17 cellular contexts compared by ENCODE assay signal in the genomic region with DNA sequence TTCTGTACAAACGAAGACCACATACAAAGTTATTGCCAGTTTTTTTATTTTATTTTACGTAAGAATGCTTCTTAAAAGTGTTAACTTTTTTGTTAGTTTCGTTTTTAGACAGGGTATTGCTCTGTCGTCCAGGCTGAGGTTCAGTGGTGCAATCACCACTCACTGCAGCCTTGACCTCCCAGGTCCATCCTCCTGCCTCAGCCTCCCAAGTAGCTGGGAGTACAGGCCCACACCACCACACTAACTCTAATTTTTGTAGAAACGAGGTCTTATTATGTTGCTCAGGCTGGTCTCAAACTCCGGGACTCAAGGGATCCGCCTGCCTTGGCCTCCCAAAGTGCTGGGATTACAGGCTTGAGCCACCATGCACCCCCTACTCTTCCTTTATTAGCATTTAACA. TPM values are rescaled to one million over a fixed set of nuclear protein-coding genes. Genes with fewer than 3 reads are reported as not detected.
DNase-seq lines count a peak whose midpoint lies in the region; ATAC-seq, FAIRE-seq and TF ChIP-seq lines count a peak whose summit lies in the region.
"Had no signal": no experiment of that assay in that cellular context is flagged by ENCODE, and none has a peak within 500 bp of the region (broad histone marks: within the 10 kb centered on the region; RNA-seq: fewer than 3 reads in every experiment).

No MANE protein-coding gene starts in this region.

- H3K4me2 ChIP-seq in OCI-LY1 (ENCODE audit: low read length), result peak overlapping the region; percentile 93
- H3K4me2 ChIP-seq in GM12878 (ENCODE audit: control insufficient read depth, insufficient read depth), result peak overlapping the region; percentile 89
- peak overlapping the region; percentile 95 for H3K4me2 ChIP-seq in neural progenitor cell

- no peak for ATAC-seq in activated CD4-positive, alpha-beta T cell treated with anti-CD3 and anti-CD28 coated beads for 36 hours
- ATAC-seq in GM12878, result no peak
- ATAC-seq in HG02763 (IDR thresholded peaks at IDR 0.05; ENCODE audit: unreplicated experiment), result no peak
- ATAC-seq: Right ventricle myocardium inferior had no signal

- RAD21 ChIA-PET in GM12878 (lab: Charles Lee; ENCODE audit: unreplicated experiment), result interaction anchor here (1.2 kb wide), 1 partner anchor 204 kb away, joined by 3 read pairs; no protein-coding TSS in a partner anchor

- no peaks in the 10 kb centered on the region for H3K27me3 ChIP-seq in OCI-LY1 (ENCODE audit: insufficient read depth, low read length)
- H3K27me3 ChIP-seq in GM12878 (replicated peaks in 1 of 2; ENCODE audit: control insufficient read depth in 2 of 2, insufficient read depth in 2 of 2, low read length in 1 of 2), result no peaks in the 10 kb centered on the region
- H3K27me3 ChIP-seq in neural progenitor cell, result no peaks in the 10 kb centered on the region
- H3K27me3 ChIP-seq: ascending aorta, dorsolateral prefrontal cortex, tibial artery had no signal

- no peak for TF ChIP-seq POLR2A in GM12878 (IDR thresholded peaks at IDR 0.05; ENCODE audit: low read depth, low read length)

- no peaks in the 10 kb centered on the region for H3K9me3 Mint-ChIP-seq in activated CD4-positive, alpha-beta T cell treated with anti-CD3 and anti-CD28 coated beads for 36 hours (ENCODE audit: low read depth)
- no peaks in the 10 kb centered on the region for H3K9me3 Mint-ChIP-seq in neural progenitor cell

- H3F3A ChIP-seq in OCI-LY1 (ENCODE audit: insufficient read depth, low read length), result no peaks in the 10 kb centered on the region; the same call in 1 of the 2 replicates
- no peaks in the 10 kb centered on the region for H3F3A ChIP-seq in neural progenitor cell (ENCODE audit: low read depth)

- TF ChIP-seq CTCF in OCI-LY1 (IDR thresholded peaks at IDR 0.05; ENCODE audit: low read length), result no peak
- TF ChIP-seq CTCF in GM12878 (IDR thresholded peaks at IDR 0.05 in 2 of 3, conservative IDR thresholded peaks at IDR 0.05 in 1 of 3; ENCODE audit: control insufficient read depth in 2 of 3, extremely low read depth in 1 of 3, insufficient read depth in 1 of 3, low read depth in 3 of 3, low read length in 3 of 3), result no peak
- no peak for TF ChIP-seq CTCF in neural progenitor cell (IDR thresholded peaks at IDR 0.05)

- H3K27me3 Mint-ChIP-seq in activated CD4-positive, alpha-beta T cell treated with anti-CD3 and anti-CD28 coated beads for 36 hours, result no peaks in the 10 kb centered on the region
- H3K27me3 Mint-ChIP-seq in neural progenitor cell (ENCODE audit: insufficient read depth, low read depth), result peaks cover 4% of the 10 kb centered on the region

- peaks cover 42% of the 10 kb centered on the region for H3K4me1 ChIP-seq in OCI-LY1 (ENCODE audit: insufficient read depth, low read length, severe bottlenecking)
- peaks cover 10% of the 10 kb centered on the region for H3K4me1 ChIP-seq in GM12878 (ENCODE audit: control insufficient read depth, insufficient read depth, low read length)
- H3K4me1 ChIP-seq in neural progenitor cell, result peaks cover 25% of the 10 kb centered on the region

- peak overlapping the region; percentile 98 for H3K4me3 Mint-ChIP-seq in activated CD4-positive, alpha-beta T cell treated with anti-CD3 and anti-CD28 coated beads for 36 hours
- peak overlapping the region; percentile 48 for H3K4me3 Mint-ChIP-seq in neural progenitor cell

- H3K79me2 ChIP-seq in OCI-LY1 (ENCODE audit: insufficient read depth, low read length), result peaks cover 70% of the 10 kb centered on the region
- H3K79me2 ChIP-seq in GM12878 (ENCODE audit: control insufficient read depth, insufficient read depth, low read length), result peaks cover 57% of the 10 kb centered on the region
- H3K79me2 ChIP-seq in neural progenitor cell (ENCODE audit: low read depth), result peaks cover 97% of the 10 kb centered on the region

- DNase-seq in activated CD4-positive, alpha-beta T cell treated with anti-CD3 and anti-CD28 coated beads for 36 hours, result no peak
- DNase-seq in activated CD4-positive, alpha-beta T cell treated with anti-CD3 and anti-CD28 coated beads, Interleukin-2, amount 50 U/mL, for 4 hours, result no peak
- DNase-seq in GM12878 (ENCODE audit: low read depth, low spot score) (no peak), neural progenitor cell (ENCODE audit: low spot score) (no peak), GDM1 (lab: John Stamatoyannopoulos, UW) (no peak), ACHN (no peak)
- DNase-seq: DMS79; dorsolateral prefrontal cortex; NCI-H187 treated with DMSO at 0.1 percent for 48 hours; NCI-H526 treated with DMSO at 0.1 percent for 48 hours; stimulated activated CD4-positive, alpha-beta T cell treated with anti-CD3 and anti-CD28 coated beads, Interleukin-12 subunit alpha, Interleukin-12 subunit beta, amount 100 ng/mL, for 4 hours; tibial artery had no signal

- no peaks in the 10 kb centered on the region for H3K9me2 ChIP-seq in OCI-LY1 (ENCODE audit: low read depth, low read length)

- no TSS peak for BruUV-seq in GM12878 (replicated peaks; lab: Mats Ljungman, UMichigan)

- TF ChIP-seq RAD21 in GM12878 (IDR thresholded peaks at IDR 0.05; ENCODE audit: insufficient read depth, low read depth, low read length), result no peak

- in situ Hi-C loops in GM12878 (cut with MboI), result no loop called here
- in situ Hi-C loops in ACHN (cut with HindIII; ENCODE audit: low pct_ligation_motif_present, low pct_unique_long_range_greater_than_20kb, low sequenced_read_pairs), result no loop called here

- TF ChIP-seq EP300 in GM12878 (IDR thresholded peaks at IDR 0.05; ENCODE audit: borderline replicate concordance in 1 of 2, control insufficient read depth in 1 of 2, low read depth in 2 of 2, low read length in 2 of 2), result no peak

- intact Hi-C loops in activated CD4-positive, alpha-beta T cell treated with anti-CD3 and anti-CD28 coated beads for 36 hours (cut with DNase I, micrococcal nuclease), result no loop called here
- intact Hi-C loops in GM12878 (cut with micrococcal nuclease; ENCODE audit: unreplicated experiment), result no loop called here

- H3K27ac Mint-ChIP-seq in activated CD4-positive, alpha-beta T cell treated with anti-CD3 and anti-CD28 coated beads for 36 hours, result peak overlapping the region; percentile 51
- H3K27ac Mint-ChIP-seq in neural progenitor cell, result no peak overlapping the region

- peaks cover 51% of the 10 kb centered on the region for H3K36me3 Mint-ChIP-seq in activated CD4-positive, alpha-beta T cell treated with anti-CD3 and anti-CD28 coated beads for 36 hours (ENCODE audit: low read depth)
- H3K36me3 Mint-ChIP-seq in neural progenitor cell, result peaks cover 22% of the 10 kb centered on the region

- SMC1A ChIA-PET in GM12878 (lab: Charles Lee; ENCODE audit: uncharacterized antibody, unreplicated experiment), result interaction anchor here (1.0 to 1.2 kb wide), 3 partner anchors 11 to 236 kb away, joined by 3 to 5 read pairs (median 4); a partner anchor contains a TSS

- 57% methylated on average over 7 of the region's 7 CpGs for WGBS in GM12878 (ENCODE audit: insufficient coverage, insufficient replicate concordance, low lambda C conversion rate, missing lambda C conversion rate)

- CTCF ChIA-PET in activated CD4-positive, alpha-beta T cell treated with anti-CD3 and anti-CD28 coated beads for 36 hours (lab: Charles Lee), result interaction anchor here (0.9 to 1.3 kb wide), 3 partner anchors 16 to 443 kb away, joined by 3 read pairs; no protein-coding TSS in a partner anchor
- CTCF ChIA-PET in GM12878 (lab: Yijun Ruan, JAX), result interaction anchor here (1.6 kb wide), 1 partner anchor 29 kb away, joined by 3 read pairs; no protein-coding TSS in a partner anchor

- H2AFZ ChIP-seq in OCI-LY1 (ENCODE audit: low read length) (no peak overlapping the region), GM12878 (ENCODE audit: control insufficient read depth, low read depth, low read length) (no peak overlapping the region), neural progenitor cell (replicated peaks) (no peak overlapping the region)

- H3K4me3 ChIP-seq in OCI-LY1 (ENCODE audit: low read depth, low read length, poor library complexity, severe bottlenecking) (peak overlapping the region; percentile 95), GM12878 (peak overlapping the region; percentile 75; the same call in 1 of the 2 replicates), neural progenitor cell (no peak overlapping the region)
- H3K4me3 ChIP-seq: ascending aorta, lung, tibial artery had no signal

- no peaks in the 10 kb centered on the region for H3K9me3 ChIP-seq in OCI-LY1 (ENCODE audit: low read length)
- no peaks in the 10 kb centered on the region for H3K9me3 ChIP-seq in GM12878 (replicated peaks; ENCODE audit: control insufficient read depth, insufficient read depth, low read length)
- H3K9me3 ChIP-seq in neural progenitor cell (ENCODE audit: low read depth), result no peaks in the 10 kb centered on the region
- H3K9me3 ChIP-seq: ascending aorta, tibial artery had no signal

- H3K27ac ChIP-seq in OCI-LY1 (ENCODE audit: low read depth, low read length, poor library complexity, severe bottlenecking) (no peak overlapping the region), GM12878 (ENCODE audit: control insufficient read depth, insufficient read depth) (no peak overlapping the region), neural progenitor cell (no peak overlapping the region)
- H3K27ac ChIP-seq: ascending aorta had no signal

- H3K36me3 ChIP-seq in OCI-LY1 (ENCODE audit: insufficient read depth, low read length), result peaks cover 59% of the 10 kb centered on the region
- peaks cover 0 to 16% of the 10 kb centered on the region in 2 experiments; a peak in 3 of 4 replicates for H3K36me3 ChIP-seq in GM12878 (ENCODE audit: control insufficient read depth in 2 of 2, insufficient read depth in 2 of 2, low read length in 1 of 2)
- H3K36me3 ChIP-seq in neural progenitor cell, result peaks cover 11% of the 10 kb centered on the region

- H3K9ac ChIP-seq in OCI-LY1 (ENCODE audit: low read length), result peak overlapping the region; percentile 19; the same call in 1 of the 2 replicates
- no peak overlapping the region for H3K9ac ChIP-seq in GM12878 (ENCODE audit: control insufficient read depth, insufficient read depth, low read length)
- no peak overlapping the region for H3K9ac ChIP-seq in neural progenitor cell

- no peak for FAIRE-seq in GM12878 (lab: Jason Lieb, UNC)

- peaks cover 38% of the 10 kb centered on the region for H3K4me1 Mint-ChIP-seq in activated CD4-positive, alpha-beta T cell treated with anti-CD3 and anti-CD28 coated beads for 36 hours
- H3K4me1 Mint-ChIP-seq in neural progenitor cell, result peaks cover 25% of the 10 kb centered on the region

- POLR2A ChIA-PET in activated CD4-positive, alpha-beta T cell treated with anti-CD3 and anti-CD28 coated beads for 36 hours (lab: Charles Lee), result no interaction called here
- POLR2A ChIA-PET in GM12878 (lab: Charles Lee), result interaction anchor here (1.5 to 6.4 kb wide), 2 partner anchors 11 to 22 kb away, joined by 5 to 46 read pairs; a partner anchor contains a TSS

- H4K20me1 ChIP-seq in OCI-LY1 (ENCODE audit: insufficient read depth, low read length) (0 out of 2 replicates have a peak, but pooled peaks cover 3% of the 10 kb centered on the region), GM12878 (ENCODE audit: control insufficient read depth, insufficient read depth) (peaks cover 5% of the 10 kb centered on the region; the same call in 1 of the 2 replicates), neural progenitor cell (ENCODE audit: low read depth) (peaks cover 57% of the 10 kb centered on the region)

RNA-seq across cellular contexts. Expression of a gene that starts 2.3 kb away (rescaled TPM):
- 100 to 1,000 TPM; 198 to 266 TPM for total RNA-seq in activated CD4-positive, alpha-beta T cell treated with anti-CD3 and anti-CD28 coated beads for 36 hours
- 29.0 and 31.2 TPM in 2 replicates for total RNA-seq in GM12878 (2013; cell fraction: nucleolus; rRNA removed)
- total RNA-seq in GM12878 (2014; rRNA removed), result 69.7 and 77.9 TPM in 2 replicates
- 135 and 143 TPM in 2 replicates for total RNA-seq in GM12878 (2014; rRNA removed; fragmentation: Illumina TruSeq; extraction: Trizol)
- 105 and 109 TPM in 2 replicates for total RNA-seq in GM12878 (2021)
- polyA plus RNA-seq in GM12878 (2011; ENCODE audit: low read depth), result 44.2 TPM
- 206 and 243 TPM in 2 replicates for polyA plus RNA-seq in GM12878 (2011; rRNA removed)
- 85.5 and 86.9 TPM in 2 replicates for polyA plus RNA-seq in GM12878 (2011; cell fraction: cytosol; rRNA removed)
- polyA plus RNA-seq in GM12878 (2011; cell fraction: nucleus; rRNA removed), result 51.1 and 71.9 TPM in 2 replicates
- polyA plus RNA-seq in GM12878 (2012), result 71.1 and 80.8 TPM in 2 replicates
- polyA plus RNA-seq in GM12878 (2014; fragmentation: Illumina TruSeq; extraction: Trizol), result 171 and 195 TPM in 2 replicates
- 100 to 1,000 TPM; 115 to 149 TPM for polyA plus RNA-seq in GM12878 (2014; fragmentation: Nextera tagmentation; extraction: Ambion mirVana)
- polyA plus RNA-seq in GM12878 (2014; rRNA removed), result 98.8 and 114 TPM in 2 replicates
- polyA plus RNA-seq in GM12878 (2016; fragmentation: Nextera tagmentation; extraction: Ambion mirVana), result 100 to 1,000 TPM; 160 to 162 TPM
- 91.3 and 178 TPM in 2 replicates for polyA minus RNA-seq in GM12878 (2011; rRNA and poly(A)+ RNA removed)
- polyA minus RNA-seq in GM12878 (2011; cell fraction: cytosol; rRNA and poly(A)+ RNA removed), result 70.4 and 89.4 TPM in 2 replicates
- polyA minus RNA-seq in GM12878 (2011; cell fraction: nucleus; rRNA and poly(A)+ RNA removed), result 21.0 and 40.6 TPM in 2 replicates
- total RNA-seq in neural progenitor cell (ENCODE audit: low replicate concordance), result 146 and 180 TPM in 2 replicates

RNA-seq across cellular contexts. Expression of a gene that starts 21.3 kb away (rescaled TPM):
- total RNA-seq in activated CD4-positive, alpha-beta T cell treated with anti-CD3 and anti-CD28 coated beads for 36 hours, result 10 to 100 TPM; 49.4 to 49.7 TPM
- total RNA-seq in GM12878 (2013; cell fraction: nucleolus; rRNA removed), result 55.9 and 60.3 TPM in 2 replicates
- total RNA-seq in GM12878 (2014; rRNA removed), result 45.1 and 51.6 TPM in 2 replicates
- 50.6 and 54.9 TPM in 2 replicates for total RNA-seq in GM12878 (2014; rRNA removed; fragmentation: Illumina TruSeq; extraction: Trizol)
- total RNA-seq in GM12878 (2021), result 37.7 and 40.9 TPM in 2 replicates
- 28.9 TPM for polyA plus RNA-seq in GM12878 (2011; ENCODE audit: low read depth)
- 56.6 and 70.7 TPM in 2 replicates for polyA plus RNA-seq in GM12878 (2011; rRNA removed)
- 29.4 and 30.4 TPM in 2 replicates for polyA plus RNA-seq in GM12878 (2011; cell fraction: cytosol; rRNA removed)
- polyA plus RNA-seq in GM12878 (2011; cell fraction: nucleus; rRNA removed), result 44.7 and 46.5 TPM in 2 replicates
- polyA plus RNA-seq in GM12878 (2012), result 31.7 and 32.3 TPM in 2 replicates
- 58.3 and 70.1 TPM in 2 replicates for polyA plus RNA-seq in GM12878 (2014; fragmentation: Illumina TruSeq; extraction: Trizol)
- 10 to 100 TPM; 73.9 to 74.8 TPM for polyA plus RNA-seq in GM12878 (2014; fragmentation: Nextera tagmentation; extraction: Ambion mirVana)
- polyA plus RNA-seq in GM12878 (2014; rRNA removed), result 44.8 and 54.1 TPM in 2 replicates
- polyA plus RNA-seq in GM12878 (2016; fragmentation: Nextera tagmentation; extraction: Ambion mirVana), result 10 to 100 TPM; 81.7 to 87.0 TPM
- polyA minus RNA-seq in GM12878 (2011; rRNA and poly(A)+ RNA removed), result 25.1 and 31.6 TPM in 2 replicates
- 8.0 and 16.6 TPM in 2 replicates for polyA minus RNA-seq in GM12878 (2011; cell fraction: cytosol; rRNA and poly(A)+ RNA removed)
- 20.1 and 32.4 TPM in 2 replicates for polyA minus RNA-seq in GM12878 (2011; cell fraction: nucleus; rRNA and poly(A)+ RNA removed)
- 48.3 and 72.6 TPM in 2 replicates for total RNA-seq in neural progenitor cell (ENCODE audit: low replicate concordance)

RNA-seq across cellular contexts. Expression of a gene that starts 53.7 kb away (rescaled TPM):
- total RNA-seq in activated CD4-positive, alpha-beta T cell treated with anti-CD3 and anti-CD28 coated beads for 36 hours, result 10 to 100 TPM; 23.2 to 29.6 TPM
- total RNA-seq in GM12878 (2013; cell fraction: nucleolus; rRNA removed), result 17.9 and 19.4 TPM in 2 replicates
- total RNA-seq in GM12878 (2014; rRNA removed), result 22.8 and 26.6 TPM in 2 replicates
- total RNA-seq in GM12878 (2014; rRNA removed; fragmentation: Illumina TruSeq; extraction: Trizol), result 33.4 and 34.6 TPM in 2 replicates
- total RNA-seq in GM12878 (2021), result 19.7 and 20.4 TPM in 2 replicates
- 11.8 TPM for polyA plus RNA-seq in GM12878 (2011; ENCODE audit: low read depth)
- 21.1 and 27.5 TPM in 2 replicates for polyA plus RNA-seq in GM12878 (2011; rRNA removed)
- 11.3 and 11.4 TPM in 2 replicates for polyA plus RNA-seq in GM12878 (2011; cell fraction: cytosol; rRNA removed)
- polyA plus RNA-seq in GM12878 (2011; cell fraction: nucleus; rRNA removed), result 7.2 and 8.2 TPM in 2 replicates
- polyA plus RNA-seq in GM12878 (2012), result 12.9 and 13.9 TPM in 2 replicates
- polyA plus RNA-seq in GM12878 (2014; fragmentation: Illumina TruSeq; extraction: Trizol), result 22.2 and 26.0 TPM in 2 replicates
- polyA plus RNA-seq in GM12878 (2014; fragmentation: Nextera tagmentation; extraction: Ambion mirVana), result 10 to 100 TPM; 18.5 to 20.7 TPM
- 16.5 and 20.0 TPM in 2 replicates for polyA plus RNA-seq in GM12878 (2014; rRNA removed)
- 10 to 100 TPM; 20.2 to 22.0 TPM for polyA plus RNA-seq in GM12878 (2016; fragmentation: Nextera tagmentation; extraction: Ambion mirVana)
- polyA minus RNA-seq in GM12878 (2011; rRNA and poly(A)+ RNA removed), result 22.7 and 27.6 TPM in 2 replicates
- 9.6 and 10.7 TPM in 2 replicates for polyA minus RNA-seq in GM12878 (2011; cell fraction: cytosol; rRNA and poly(A)+ RNA removed)
- polyA minus RNA-seq in GM12878 (2011; cell fraction: nucleus; rRNA and poly(A)+ RNA removed), result 5.0 and 6.0 TPM in 2 replicates
- 28.6 and 34.9 TPM in 2 replicates for total RNA-seq in neural progenitor cell (ENCODE audit: low replicate concordance)
